In genomic region chr2:205699554-205700289, GRCh38 we compare ENCODE assay signal across 8 cellular contexts. TPM values are rescaled to one million over a fixed set of nuclear protein-coding genes. Genes with fewer than 3 reads are reported as not detected.
DNase-seq lines count a peak whose midpoint lies in the region; ATAC-seq and TF ChIP-seq lines count a peak whose summit lies in the region.

No MANE protein-coding gene starts in this region.

- H3K9me3 ChIP-seq in colonic mucosa, result no peaks in the 10 kb centered on the region
- H3K9me3 ChIP-seq in osteoblast (ENCODE audit: low read depth, low read length), result no peaks in the 10 kb centered on the region

- no peak overlapping the region for H3K4me3 ChIP-seq in colonic mucosa
- no peak overlapping the region for H3K4me3 ChIP-seq in osteoblast (ENCODE audit: insufficient read depth, low read length)

- intact Hi-C loops in colonic mucosa (cut with DNase I), result no loop called here

- peak; percentile 66 for DNase-seq in NOMO-1 treated with DMSO at 0.1 percent for 48 hours (lab: John Stamatoyannopoulos, UW; ENCODE audit: unreplicated experiment)
- no peak for DNase-seq in colonic mucosa
- no peak for DNase-seq in osteoblast (ENCODE audit: insufficient read length, low spot score, missing footprints)
- DNase-seq in NCI-H345 treated with DMSO at 0.1 percent for 48 hours (lab: John Stamatoyannopoulos, UW; ENCODE audit: unreplicated experiment), result no peak

- H3K27ac ChIP-seq in colonic mucosa (peak overlapping the region; percentile 64), osteoblast (ENCODE audit: low read depth, low read length) (peak overlapping the region; percentile 98)

- H3K4me2 ChIP-seq in osteoblast (ENCODE audit: insufficient read depth, low read length), result peak overlapping the region; percentile 41

- H4K20me1 ChIP-seq in osteoblast (ENCODE audit: insufficient read depth, low read length), result no peaks in the 10 kb centered on the region

- H3K36me3 ChIP-seq in colonic mucosa, result no peaks in the 10 kb centered on the region
- peaks cover 28% of the 10 kb centered on the region for H3K36me3 ChIP-seq in osteoblast (ENCODE audit: insufficient read depth, low read length)

- no peaks in the 10 kb centered on the region for H3K4me1 ChIP-seq in colonic mucosa
- peaks cover 100% of the 10 kb centered on the region for H3K4me1 ChIP-seq in osteoblast (ENCODE audit: insufficient read depth, low read length)

- peaks cover 33% of the 10 kb centered on the region for H3K79me2 ChIP-seq in osteoblast (ENCODE audit: insufficient read depth, low read length)

- H2AFZ ChIP-seq in osteoblast (ENCODE audit: low read length), result no peak overlapping the region

- TF ChIP-seq CTCF in colonic mucosa (IDR thresholded peaks at IDR 0.05), result no peak
- TF ChIP-seq CTCF in osteoblast (IDR thresholded peaks at IDR 0.05; ENCODE audit: extremely low read depth, low read depth, low read length), result no peak

- H3K27me3 ChIP-seq in colonic mucosa (no peaks in the 10 kb centered on the region), osteoblast (ENCODE audit: insufficient read depth, low read length) (no peaks in the 10 kb centered on the region)

- ATAC-seq in GM18502 (IDR thresholded peaks at IDR 0.05; ENCODE audit: poor library complexity, unreplicated experiment) (peak; percentile 37), HG02970 (IDR thresholded peaks at IDR 0.05; ENCODE audit: low FRiP score, unreplicated experiment) (no peak), GM21528 (IDR thresholded peaks at IDR 0.05; ENCODE audit: low FRiP score, unreplicated experiment) (no peak), HG03159 (IDR thresholded peaks at IDR 0.05; ENCODE audit: unreplicated experiment) (no peak)

- no peak overlapping the region for H3K9ac ChIP-seq in colonic mucosa (ENCODE audit: low read depth in 2 of 2, low read length in 2 of 2)

RNA-seq across cellular contexts. Expression of gene NRP2, which starts 17.4 kb away (rescaled TPM):
- 10 to 100 TPM in 1 of 2 donors, 1 to 10 TPM in 1; 5.4 to 25.2 TPM for total RNA-seq in colonic mucosa
- total RNA-seq in osteoblast, result 145 and 183 TPM in 2 replicates
